16 cellular contexts compared by ENCODE assay signal in the genomic region with DNA sequence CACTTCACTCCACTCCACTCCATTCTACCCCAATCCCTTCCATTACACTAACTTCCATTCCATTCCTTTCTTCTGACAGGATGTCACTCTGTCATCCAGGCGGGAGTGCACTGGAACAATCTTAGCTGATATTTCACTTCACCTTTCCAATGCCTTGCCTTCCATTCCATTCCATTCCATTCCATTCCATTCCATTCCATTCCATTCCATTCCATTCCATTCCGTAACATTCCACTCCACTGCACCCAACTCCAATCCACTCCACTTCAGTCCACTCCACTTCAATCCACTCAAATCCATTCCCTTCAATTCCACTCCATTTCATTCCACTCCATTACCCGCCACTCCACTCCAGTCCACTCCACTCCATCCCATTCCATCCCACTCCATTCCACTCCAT.
A peak's percentile ranks its signal among the peaks of the same experiment; 100 is the strongest.
DNase-seq lines count a peak whose midpoint lies in the region; ATAC-seq and TF ChIP-seq lines count a peak whose summit lies in the region.
"Had no signal": no experiment of that assay in that cellular context is flagged by ENCODE, and none has a peak within 500 bp of the region (broad histone marks: within the 10 kb centered on the region; RNA-seq: fewer than 3 reads in every experiment).

No MANE protein-coding gene starts in this region.

- intact Hi-C loops in body of pancreas (cut with DNase I): no loop called here

- H3K4me1 ChIP-seq in body of pancreas: no peaks in the 10 kb centered on the region
- H3K4me1 ChIP-seq: stomach had no signal

- no peak for ATAC-seq in body of pancreas
- no peak for ATAC-seq in HG02642 (IDR thresholded peaks at IDR 0.05; ENCODE audit: poor library complexity, unreplicated experiment)
- ATAC-seq: naive thymus-derived CD4-positive, alpha-beta T cell had no signal

- H3K36me3 ChIP-seq in body of pancreas (replicated peaks in 1 of 2; ENCODE audit: insufficient read depth in 1 of 2, low read depth in 2 of 2): no peaks in the 10 kb centered on the region
- H3K36me3 ChIP-seq: stomach had no signal

- H3K4me3 ChIP-seq in AG09309 (ENCODE audit: control insufficient read depth, low read depth, low read length) (no peak overlapping the region), choroid plexus epithelial cell (ENCODE audit: low read depth, low read length) (no peak overlapping the region), body of pancreas (no peak overlapping the region)
- H3K4me3 ChIP-seq: stomach had no signal

- 42 to 44% methylated on average over 3 of the region's 3 CpGs for WGBS in body of pancreas, 2 donors

- DNase-seq in AG09309 (ENCODE audit: low read depth) (peak; percentile 83), LHCN-M2 (ENCODE audit: low read depth) (peak; percentile 39), choroid plexus epithelial cell (ENCODE audit: low read depth) (peak; percentile 73), iris pigment epithelial cell (ENCODE audit: low read depth) (peak; percentile 91), body of pancreas (no peak), NCI-H2171 treated with DMSO at 0.1 percent for 48 hours (lab: John Stamatoyannopoulos, UW) (no peak)
- DNase-seq in activated effector memory CD4-positive, alpha-beta T cell treated with anti-CD3 and anti-CD28 coated beads, Interleukin-2, amount 50 U/mL, for 16 hours: no peak
- DNase-seq: activated CD8-positive, alpha-beta memory T cell treated with anti-CD3 and anti-CD28 coated beads for 24 hours; anterior cingulate cortex; hippocampal formation; Kasumi-1; naive thymus-derived CD4-positive, alpha-beta T cell; NCI-H69; stomach; SW 1271 had no signal

- H3K9me3 ChIP-seq in body of pancreas: no peaks in the 10 kb centered on the region

- TF ChIP-seq POLR2A in body of pancreas (IDR thresholded peaks at IDR 0.05): no peak

- no peaks in the 10 kb centered on the region for H3K27me3 ChIP-seq in body of pancreas
- H3K27me3 ChIP-seq: stomach had no signal

- TF ChIP-seq CTCF in AG09309 (IDR thresholded peaks at IDR 0.05; ENCODE audit: control insufficient read depth, insufficient read depth, low read depth, low read length, missing control alignments): no peak
- TF ChIP-seq CTCF in choroid plexus epithelial cell (conservative IDR thresholded peaks at IDR 0.05; ENCODE audit: low read depth, low read length): no peak
- no peak for TF ChIP-seq CTCF in body of pancreas (IDR thresholded peaks at IDR 0.05)

- H3K27ac ChIP-seq in body of pancreas: no peak overlapping the region
- H3K27ac ChIP-seq: stomach had no signal

Comparison
In these comparisons a context has a peak if more than half of its experiments do, and no peak if none do; other contexts are left out.
1. DNase-seq: peak in AG09309 (single experiment), LHCN-M2 (single experiment), choroid plexus epithelial cell (single experiment) and iris pigment epithelial cell (single experiment); none in body of pancreas (0 of 4), activated effector memory CD4-positive, alpha-beta T cell treated with anti-CD3 and anti-CD28 coated beads, Interleukin-2, amount 50 U/mL, for 16 hours (single experiment) and NCI-H2171 treated with DMSO at 0.1 percent for 48 hours (single experiment).